24 cellular contexts compared by ENCODE assay signal in genomic region chr4:15250021-15250441, GRCh38.
A peak's percentile ranks its signal among the peaks of the same experiment; 100 is the strongest.
DNase-seq lines count a peak whose midpoint lies in the region; ATAC-seq, FAIRE-seq and TF ChIP-seq lines count a peak whose summit lies in the region.
"Had no signal": no experiment of that assay in that cellular context is flagged by ENCODE, and none has a peak within 500 bp of the region (broad histone marks: within the 10 kb centered on the region; RNA-seq: fewer than 3 reads in every experiment).

No MANE protein-coding gene starts in this region.

- TF ChIP-seq EP300 in sigmoid colon (IDR thresholded peaks at IDR 0.05), result no peak

- no peak overlapping the region for H3K4me2 ChIP-seq in astrocyte (ENCODE audit: low read length)

- no peak overlapping the region for H2AFZ ChIP-seq in astrocyte (ENCODE audit: low read depth, low read length)

- no peaks in the 10 kb centered on the region for H3K79me2 ChIP-seq in astrocyte (ENCODE audit: insufficient read depth, low read length)

- no peak for TF ChIP-seq POLR2A in sigmoid colon (IDR thresholded peaks at IDR 0.05)

- H3K27me3 ChIP-seq in astrocyte (ENCODE audit: insufficient read depth, low read length) (no peaks in the 10 kb centered on the region), sigmoid colon (no peaks in the 10 kb centered on the region)
- H3K27me3 ChIP-seq: suprapubic skin had no signal

- no peak overlapping the region for H3K27ac Mint-ChIP-seq in astrocyte (ENCODE audit: unreplicated experiment)
- H3K27ac Mint-ChIP-seq: activated CD8-positive, alpha-beta T cell treated with anti-CD3 and anti-CD28 coated beads for 36 hours; activated naive CD4-positive, alpha-beta T cell treated with anti-CD3 and anti-CD28 coated beads for 36 hours; CD8-positive, alpha-beta T cell; stimulated activated memory B cell treated with anti-CD40 and anti-IgM and Interleukin-4, amounts not matched to agents 10 μg/mL and 1 μg/mL and 100 μg/mL, for 72 hours had no signal

- WGBS in sigmoid colon, 2 donors, result 61 to 64% methylated on average over 3 of the region's 3 CpGs

- peak; percentile 93 for ATAC-seq in left ventricle myocardium superior
- no peak for ATAC-seq in activated T-cell treated with anti-CD3 and anti-CD28 coated beads, Interleukin-2, amount 50 U/mL, for 4 hours
- ATAC-seq: activated CD8-positive, alpha-beta T cell treated with anti-CD3 and anti-CD28 coated beads for 36 hours; CD8-positive, alpha-beta T cell; HCT116; stimulated activated memory B cell treated with anti-CD40 and anti-IgM and Interleukin-4, amounts not matched to agents 10 μg/mL and 1 μg/mL and 100 μg/mL, for 72 hours had no signal

- H3K36me3 ChIP-seq in astrocyte (ENCODE audit: insufficient read depth, low read length) (no peaks in the 10 kb centered on the region), sigmoid colon (no peaks in the 10 kb centered on the region)
- H3K36me3 ChIP-seq: suprapubic skin had no signal

- no peak overlapping the region for H3K4me3 ChIP-seq in astrocyte (ENCODE audit: insufficient read depth, low read depth, low read length)
- H3K4me3 ChIP-seq in skeletal muscle cell (ENCODE audit: low read depth, low read length), result no peak overlapping the region
- H3K4me3 ChIP-seq in sigmoid colon, result no peak overlapping the region
- H3K4me3 ChIP-seq: suprapubic skin had no signal

- no peak overlapping the region for H3K9ac ChIP-seq in astrocyte (ENCODE audit: low read length)

- FAIRE-seq in astrocyte (lab: Jason Lieb, UNC), result no peak
- FAIRE-seq: GM12891, small intestine had no signal

- H3K4me1 Mint-ChIP-seq in astrocyte (ENCODE audit: low read depth, unreplicated experiment), result peaks cover 11% of the 10 kb centered on the region
- peaks cover 4% of the 10 kb centered on the region for H3K4me1 Mint-ChIP-seq in activated T-cell treated with anti-CD3 and anti-CD28 coated beads, Interleukin-2, amount 50 U/mL, for 4 hours (ENCODE audit: low read depth)
- H3K4me1 Mint-ChIP-seq: central memory CD8-positive, alpha-beta T cell had no signal

- TF ChIP-seq CTCF in astrocyte (IDR thresholded peaks at IDR 0.05; ENCODE audit: insufficient read depth, low read depth, low read length), result no peak
- no peak for TF ChIP-seq CTCF in sigmoid colon (IDR thresholded peaks at IDR 0.05)

- no peak overlapping the region for H3K4me3 Mint-ChIP-seq in astrocyte (ENCODE audit: unreplicated experiment)
- no peak overlapping the region for H3K4me3 Mint-ChIP-seq in activated T-cell treated with anti-CD3 and anti-CD28 coated beads, Interleukin-2, amount 50 U/mL, for 4 hours
- H3K4me3 Mint-ChIP-seq: activated CD8-positive, alpha-beta T cell treated with anti-CD3 and anti-CD28 coated beads for 36 hours; activated naive CD4-positive, alpha-beta T cell treated with anti-CD3 and anti-CD28 coated beads for 36 hours; CD8-positive, alpha-beta T cell; central memory CD8-positive, alpha-beta T cell; stimulated activated memory B cell treated with anti-CD40 and anti-IgM and Interleukin-4, amounts not matched to agents 10 μg/mL and 1 μg/mL and 100 μg/mL, for 72 hours had no signal

- H3K27me3 Mint-ChIP-seq in astrocyte (ENCODE audit: low read depth, unreplicated experiment), result no peaks in the 10 kb centered on the region
- H3K27me3 Mint-ChIP-seq in activated T-cell treated with anti-CD3 and anti-CD28 coated beads, Interleukin-2, amount 50 U/mL, for 4 hours (ENCODE audit: low read depth), result no peaks in the 10 kb centered on the region
- H3K27me3 Mint-ChIP-seq: activated CD8-positive, alpha-beta T cell treated with anti-CD3 and anti-CD28 coated beads for 36 hours; central memory CD8-positive, alpha-beta T cell; stimulated activated memory B cell treated with anti-CD40 and anti-IgM and Interleukin-4, amounts not matched to agents 10 μg/mL and 1 μg/mL and 100 μg/mL, for 72 hours had no signal

- no peaks in the 10 kb centered on the region for H3K36me3 Mint-ChIP-seq in astrocyte (ENCODE audit: low read depth, unreplicated experiment)
- no peaks in the 10 kb centered on the region for H3K36me3 Mint-ChIP-seq in activated T-cell treated with anti-CD3 and anti-CD28 coated beads, Interleukin-2, amount 50 U/mL, for 4 hours (ENCODE audit: insufficient read depth)
- H3K36me3 Mint-ChIP-seq: CD8-positive, alpha-beta T cell; stimulated activated memory B cell treated with anti-CD40 and anti-IgM and Interleukin-4, amounts not matched to agents 10 μg/mL and 1 μg/mL and 100 μg/mL, for 72 hours had no signal

- H3K27ac ChIP-seq in astrocyte (ENCODE audit: low read depth, low read length), result no peak overlapping the region
- no peak overlapping the region for H3K27ac ChIP-seq in sigmoid colon
- H3K27ac ChIP-seq: suprapubic skin had no signal

- H4K20me1 ChIP-seq in astrocyte (ENCODE audit: insufficient read depth, low read length), result no peaks in the 10 kb centered on the region

- H3K4me1 ChIP-seq in astrocyte (ENCODE audit: insufficient read depth, low read length) (peaks cover under 1% of the 10 kb centered on the region), sigmoid colon (peaks cover 0 to 6% (median 0%) of the 10 kb centered on the region in 4 donors)

- H3K9me3 Mint-ChIP-seq in astrocyte (ENCODE audit: unreplicated experiment), result no peaks in the 10 kb centered on the region
- H3K9me3 Mint-ChIP-seq in activated T-cell treated with anti-CD3 and anti-CD28 coated beads, Interleukin-2, amount 50 U/mL, for 4 hours, result no peaks in the 10 kb centered on the region
- H3K9me3 Mint-ChIP-seq: activated CD8-positive, alpha-beta T cell treated with anti-CD3 and anti-CD28 coated beads for 36 hours; activated naive CD4-positive, alpha-beta T cell treated with anti-CD3 and anti-CD28 coated beads for 36 hours; CD8-positive, alpha-beta T cell; central memory CD8-positive, alpha-beta T cell; stimulated activated memory B cell treated with anti-CD40 and anti-IgM and Interleukin-4, amounts not matched to agents 10 μg/mL and 1 μg/mL and 100 μg/mL, for 72 hours had no signal

- H3K9me3 ChIP-seq in astrocyte (ENCODE audit: insufficient read depth, low read depth, low read length) (no peaks in the 10 kb centered on the region), sigmoid colon (no peaks in the 10 kb centered on the region)
- H3K9me3 ChIP-seq: suprapubic skin had no signal

- intact Hi-C loops in left ventricle myocardium superior (cut with micrococcal nuclease), result no loop called here
- intact Hi-C loops in sigmoid colon (cut with DNase I), result no loop called here

- DNase-seq in GM03348 (ENCODE audit: low spot score) (peak; percentile 10), astrocyte (ENCODE audit: low read depth) (peak; percentile 7), left ventricle myocardium superior (peak; percentile 65), skeletal muscle cell (ENCODE audit: low read depth) (peak; percentile 17), NCI-H2107 (lab: John Stamatoyannopoulos, UW) (no peak), sigmoid colon (no peak)
- no peak for DNase-seq in activated T-cell treated with anti-CD3 and anti-CD28 coated beads, Interleukin-2, amount 50 U/mL, for 4 hours
- DNase-seq: activated CD4-positive, CD25-positive, alpha-beta regulatory T cell; activated CD8-positive, alpha-beta T cell treated with anti-CD3 and anti-CD28 coated beads for 36 hours; activated naive CD4-positive, alpha-beta T cell treated with anti-CD3 and anti-CD28 coated beads for 36 hours; amygdala; CD8-positive, alpha-beta T cell; DMS79; effector memory CD4-positive, alpha-beta T cell; KG1; NCI-H187; posterior cingulate gyrus; small intestine; stimulated activated CD4-positive, alpha-beta T cell treated with anti-CD3 and anti-CD28 coated beads, Interleukin-2, amount 100 ng/mL, for 24 hours had no signal

Comparison
In these comparisons a context has a peak if more than half of its experiments do, and no peak if none do; other contexts are left out.
1. DNase-seq: peak in GM03348 (single experiment), astrocyte (single experiment), left ventricle myocardium superior (single experiment) and skeletal muscle cell (single experiment); none in NCI-H2107 (single experiment), sigmoid colon (single experiment) and activated T-cell treated with anti-CD3 and anti-CD28 coated beads, Interleukin-2, amount 50 U/mL, for 4 hours (single experiment).